In the genomic region with DNA sequence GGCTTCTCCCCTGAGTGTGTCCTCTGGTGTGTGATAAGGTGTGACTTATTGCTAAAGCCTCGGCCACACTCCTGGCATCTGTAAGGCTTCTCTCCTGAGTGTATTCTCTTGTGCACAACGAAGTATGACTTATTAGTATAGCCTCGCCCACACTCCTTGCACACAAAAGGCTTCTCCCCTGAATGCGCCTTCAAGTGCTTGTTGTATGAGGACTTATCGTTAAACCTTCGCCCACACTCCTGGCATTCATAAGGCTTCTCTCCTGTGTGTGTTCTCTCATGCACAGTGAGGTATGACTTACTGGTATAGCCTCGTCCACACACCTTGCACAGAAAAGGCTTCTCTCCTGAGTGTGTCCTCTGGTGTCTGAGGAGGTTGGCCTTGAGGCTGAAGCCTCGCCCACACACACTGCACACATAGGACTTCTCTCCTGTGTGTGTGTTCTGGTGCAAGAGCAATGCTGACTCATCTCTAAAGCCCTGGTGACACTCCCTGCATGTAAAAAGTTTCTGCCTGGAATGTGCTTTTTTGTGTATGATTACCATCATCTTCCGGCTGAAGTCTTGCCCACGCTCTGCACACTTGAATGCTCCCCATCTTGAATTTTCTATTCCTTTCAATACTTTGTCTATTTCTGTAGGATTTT, we compare ENCODE assay signal across 12 cellular contexts. TPM values are rescaled to one million over a fixed set of nuclear protein-coding genes. Genes with fewer than 3 reads are reported as not detected.
DNase-seq lines count a peak whose midpoint lies in the region; ATAC-seq and TF ChIP-seq lines count a peak whose summit lies in the region.
"Had no signal": no experiment of that assay in that cellular context is flagged by ENCODE, and none has a peak within 500 bp of the region (broad histone marks: within the 10 kb centered on the region; RNA-seq: fewer than 3 reads in every experiment).

No MANE protein-coding gene starts in this region.

- peaks cover 19% of the 10 kb centered on the region for H3K4me1 Mint-ChIP-seq in HFFc6 (ENCODE audit: low read depth)

- TF ChIP-seq CTCF in HFFc6 (IDR thresholded peaks at IDR 0.05) (no peak), RWPE2 (IDR thresholded peaks at IDR 0.05; ENCODE audit: poor library complexity, severe bottlenecking) (no peak)

- H3K27me3 ChIP-seq in RWPE2 (ENCODE audit: insufficient read depth, poor library complexity, severe bottlenecking): no peaks in the 10 kb centered on the region

- peaks cover 6% of the 10 kb centered on the region for H3K4me1 ChIP-seq in RWPE2 (ENCODE audit: insufficient read depth, poor library complexity, severe bottlenecking)
- H3K4me1 ChIP-seq: lower lobe of right lung had no signal

- H3K4me3 ChIP-seq in RWPE2 (ENCODE audit: severe bottlenecking): no peak overlapping the region
- H3K4me3 ChIP-seq: lower lobe of right lung had no signal

- H3K27ac Mint-ChIP-seq in HFFc6: peak overlapping the region; percentile 50

- no peaks in the 10 kb centered on the region for H3K9me3 Mint-ChIP-seq in HFFc6
- H3K9me3 Mint-ChIP-seq: effector memory CD8-positive, alpha-beta T cell had no signal

- peak; percentile 67 for DNase-seq in AG20443 (ENCODE audit: low spot score)
- DNase-seq in HFFc6: peak; percentile 84
- no peak for DNase-seq in RWPE2 (ENCODE audit: low spot score)
- peak; percentile 29 for DNase-seq in hepatic stellate cell (ENCODE audit: low spot score)
- no peak for DNase-seq in NCI-H2171 treated with DMSO at 0.1 percent for 48 hours (lab: John Stamatoyannopoulos, UW)
- no peak for DNase-seq in hippocampal formation (lab: John Stamatoyannopoulos, UW)
- DNase-seq: effector memory CD8-positive, alpha-beta T cell; lower lobe of right lung; NCI-H774; retina had no signal

- no peaks in the 10 kb centered on the region for H3K9me3 ChIP-seq in RWPE2 (ENCODE audit: severe bottlenecking)

- no peak overlapping the region for H3K4me3 Mint-ChIP-seq in HFFc6
- H3K4me3 Mint-ChIP-seq: effector memory CD8-positive, alpha-beta T cell had no signal

- H3K27ac ChIP-seq in RWPE2 (ENCODE audit: poor library complexity, severe bottlenecking): no peak overlapping the region
- H3K27ac ChIP-seq: lower lobe of right lung had no signal

- H3K36me3 Mint-ChIP-seq in HFFc6 (ENCODE audit: low read depth): peaks cover 71% of the 10 kb centered on the region

- H3K36me3 ChIP-seq in RWPE2 (ENCODE audit: low read depth): peaks cover 83% of the 10 kb centered on the region

- peak; percentile 88 for ATAC-seq in RWPE2 (ENCODE audit: low read depth)
- ATAC-seq in activated CD4-positive, CD25-positive, alpha-beta regulatory T cell treated with anti-CD3 and anti-CD28 coated beads, Interleukin-2, amount 50 U/mL, for 24 hours: no peak
- ATAC-seq in GM19035 (IDR thresholded peaks at IDR 0.05; ENCODE audit: unreplicated experiment): no peak
- ATAC-seq: effector memory CD8-positive, alpha-beta T cell had no signal

- no peaks in the 10 kb centered on the region for H3K27me3 Mint-ChIP-seq in HFFc6 (ENCODE audit: insufficient read depth)
- H3K27me3 Mint-ChIP-seq: effector memory CD8-positive, alpha-beta T cell had no signal

RNA-seq across cellular contexts. Expression of a gene that starts 20.4 kb away (rescaled TPM):
- total RNA-seq in HFFc6 (2021; fragmentation: NEBNext Ultra II Directional; extraction: Animal tissue kit (Norgen Biotek cat#: 25700)): 10 to 100 TPM in 2 of 6 experiments, 1 to 10 TPM in 4; 8.2 to 11.3 (median 9.2) TPM

RNA-seq across cellular contexts. Expression of a gene that starts 52.5 kb away (rescaled TPM):
- total RNA-seq in HFFc6 (2021; fragmentation: NEBNext Ultra II Directional; extraction: Animal tissue kit (Norgen Biotek cat#: 25700)): 1 to 10 TPM; 7.1 to 8.6 (median 7.4) TPM

Comparison
In these comparisons a context has a peak if more than half of its experiments do, and no peak if none do; other contexts are left out.
1. DNase-seq: peak in AG20443 (single experiment), HFFc6 (single experiment) and hepatic stellate cell (single experiment); none in RWPE2 (single experiment), NCI-H2171 treated with DMSO at 0.1 percent for 48 hours (single experiment) and hippocampal formation (0 of 2).